Comparison of ENCODE assay signal across 9 cellular contexts in the genomic region with DNA sequence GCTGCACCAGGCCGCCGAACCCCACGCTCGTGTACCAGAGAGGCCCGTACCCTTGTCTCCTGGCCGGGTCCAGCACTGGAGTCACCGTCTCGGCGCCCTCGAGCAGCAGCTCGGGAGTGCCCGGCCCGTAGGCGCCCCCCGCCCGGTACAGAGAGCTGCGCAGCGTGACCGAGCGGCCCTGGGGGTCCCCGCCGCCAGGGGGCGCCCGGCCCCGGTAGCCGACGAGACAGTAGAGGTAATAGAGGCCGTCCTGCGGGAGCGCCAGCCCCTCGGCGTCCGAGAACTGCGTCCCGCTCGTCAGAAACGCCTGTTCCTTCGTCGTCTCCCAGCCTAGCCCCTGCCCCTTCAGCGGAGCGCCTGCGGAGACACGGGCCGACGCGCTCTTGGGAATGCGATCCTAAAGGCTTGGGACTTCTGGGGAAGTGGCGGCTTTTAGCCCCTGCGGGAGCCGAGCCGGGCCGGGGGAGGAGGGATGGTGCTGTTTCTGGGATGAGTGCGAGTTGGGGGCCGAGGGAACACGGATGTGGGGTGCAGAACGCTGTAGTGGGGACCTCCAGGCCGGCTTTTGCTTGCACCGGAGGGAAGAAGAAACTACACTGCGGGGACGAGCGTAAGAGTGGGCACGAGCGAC. TPM values are rescaled to one million over a fixed set of nuclear protein-coding genes. Genes with fewer than 3 reads are reported as not detected.
DNase-seq lines count a peak whose midpoint lies in the region; ATAC-seq and TF ChIP-seq lines count a peak whose summit lies in the region.
"Had no signal": no experiment of that assay in that cellular context is flagged by ENCODE, and none has a peak within 500 bp of the region (broad histone marks: within the 10 kb centered on the region; RNA-seq: fewer than 3 reads in every experiment).

No MANE protein-coding gene starts in this region.

- H3K4me1 Mint-ChIP-seq in CD4-positive, CD25-positive, alpha-beta regulatory T cell: peaks cover 6 to 83% (median 56%) of the 10 kb centered on the region in 4 donors
- peaks cover 74 to 75% of the 10 kb centered on the region in 2 donors for H3K4me1 Mint-ChIP-seq in natural killer cell

- H3K4me1 ChIP-seq in CD4-positive, CD25-positive, alpha-beta regulatory T cell (ENCODE audit: control insufficient read depth, insufficient read depth, low read length, poor library complexity, severe bottlenecking): peaks cover 86% of the 10 kb centered on the region
- peaks cover 15% of the 10 kb centered on the region for H3K4me1 ChIP-seq in HUES64 (ENCODE audit: insufficient read depth, low read length)
- 0 out of 2 replicates have a peak, but pooled peaks cover 5% of the 10 kb centered on the region for H3K4me1 ChIP-seq in PC-9 (replicated peaks; ENCODE audit: insufficient read depth)

- no TSS peak for BruUV-seq in PC-9 (replicated peaks; lab: Mats Ljungman, UMichigan)

- peak overlapping the region; percentile 75 for H3K9ac ChIP-seq in HUES64 (ENCODE audit: low read depth, low read length)

- peak overlapping the region; percentile 99 for H3K4me3 ChIP-seq in CD4-positive, CD25-positive, alpha-beta regulatory T cell (ENCODE audit: low read depth, low read length)
- H3K4me3 ChIP-seq in HUES64 (ENCODE audit: low read length): peak overlapping the region; percentile 92
- H3K4me3 ChIP-seq in PC-9: peak overlapping the region; percentile 71
- H3K4me3 ChIP-seq in fibroblast of mammary gland (ENCODE audit: control insufficient read depth, low read depth, low read length): peak overlapping the region; percentile 83

- TF ChIP-seq CTCF in PC-9 (conservative IDR thresholded peaks at IDR 0.05): peak; percentile 95
- peak; percentile 49 for TF ChIP-seq CTCF in fibroblast of mammary gland (conservative IDR thresholded peaks at IDR 0.05; ENCODE audit: control insufficient read depth, insufficient read depth, low read depth, low read length)
- peak; percentile 99 for TF ChIP-seq CTCF in natural killer cell (IDR thresholded peaks at IDR 0.05)

- intact Hi-C loops in PC-9 (cut with micrococcal nuclease; ENCODE audit: unreplicated experiment): loop anchor here (1.0 kb wide), 1 partner anchor 21 kb away; no protein-coding TSS in a partner anchor
- intact Hi-C loops in natural killer cell (cut with micrococcal nuclease): loop anchor here (1.0 to 5.0 kb wide), 4 partner anchors 16 to 89 kb away; partner anchors contain the start of gene NFKBIL1

- no peaks in the 10 kb centered on the region for H3K9me3 ChIP-seq in CD4-positive, CD25-positive, alpha-beta regulatory T cell (ENCODE audit: control insufficient read depth in 2 of 2, low read length in 2 of 2)
- H3K9me3 ChIP-seq in HUES64 (ENCODE audit: insufficient read depth, low read depth, low read length) (no peaks in the 10 kb centered on the region), PC-9 (ENCODE audit: insufficient read depth, low read depth) (no peaks in the 10 kb centered on the region)

- H3F3A ChIP-seq in PC-9 (ENCODE audit: insufficient read depth, low read depth): peaks cover 5% of the 10 kb centered on the region; the same call in 1 of the 2 replicates

- peak; percentile 82 to 87 (median 85) for DNase-seq in CD4-positive, CD25-positive, alpha-beta regulatory T cell
- DNase-seq in PC-9 (peak in 1 of 2 experiments; percentile 80), activated T-helper 1 cell treated with Interleukin-2 at 50 U/mL for 16 hours (ENCODE audit: low read depth) (peak; percentile 85), fibroblast of mammary gland (ENCODE audit: low read depth) (peak; percentile 66), natural killer cell (peak; percentile 93)
- peak; percentile 68 to 91 (median 84) for DNase-seq in stimulated activated naive CD4-positive, alpha-beta T cell (lab: John Stamatoyannopoulos, UW)

- peak overlapping the region; percentile 97 to 100 (median 99) for H3K4me3 Mint-ChIP-seq in CD4-positive, CD25-positive, alpha-beta regulatory T cell
- peak overlapping the region; percentile 98 for H3K4me3 Mint-ChIP-seq in natural killer cell

- H3K27me3 Mint-ChIP-seq in CD4-positive, CD25-positive, alpha-beta regulatory T cell: peaks cover 5% of the 10 kb centered on the region
- no peaks in the 10 kb centered on the region for H3K27me3 Mint-ChIP-seq in natural killer cell (ENCODE audit: low read depth in 2 of 2)

- no peaks in the 10 kb centered on the region for H3K9me2 ChIP-seq in PC-9 (ENCODE audit: insufficient read depth)

- H2AFZ ChIP-seq in PC-9: peak overlapping the region; percentile 99

- H3K36me3 Mint-ChIP-seq in CD4-positive, CD25-positive, alpha-beta regulatory T cell: peaks cover 41% of the 10 kb centered on the region
- no peaks in the 10 kb centered on the region for H3K36me3 Mint-ChIP-seq in natural killer cell

- H3K36me3 ChIP-seq in CD4-positive, CD25-positive, alpha-beta regulatory T cell (ENCODE audit: control insufficient read depth, insufficient read depth, low read length): peaks cover 10% of the 10 kb centered on the region
- H3K36me3 ChIP-seq in HUES64 (ENCODE audit: insufficient read depth, low read length) (no peaks in the 10 kb centered on the region), PC-9 (ENCODE audit: low read depth) (no peaks in the 10 kb centered on the region)

- peak overlapping the region; percentile 91 for H3K4me2 ChIP-seq in PC-9

- WGBS in HUES64: 2% methylated on average over 63 of the region's 63 CpGs

- no peaks in the 10 kb centered on the region for H3K79me2 ChIP-seq in PC-9 (ENCODE audit: low read depth)

- peaks cover 0 to 2% (median 0%) of the 10 kb centered on the region in 7 donors for H3K9me3 Mint-ChIP-seq in CD4-positive, CD25-positive, alpha-beta regulatory T cell
- H3K9me3 Mint-ChIP-seq in natural killer cell: no peaks in the 10 kb centered on the region

- CTCF ChIA-PET in PC-9 (lab: Charles Lee): interaction anchor here (2.2 kb wide), 1 partner anchor 17 kb away, joined by 11 read pairs; no protein-coding TSS in a partner anchor

- no peaks in the 10 kb centered on the region for H3K27me3 ChIP-seq in CD4-positive, CD25-positive, alpha-beta regulatory T cell (ENCODE audit: control insufficient read depth, insufficient read depth, low read length)
- peaks cover 15% of the 10 kb centered on the region; the same call in 1 of the 2 replicates for H3K27me3 ChIP-seq in HUES64 (ENCODE audit: insufficient read depth, low read length)
- 0 out of 2 replicates have a peak, but pooled peaks cover under 1% of the 10 kb centered on the region for H3K27me3 ChIP-seq in PC-9 (ENCODE audit: insufficient read depth, low read depth)

- H3K27ac ChIP-seq in CD4-positive, CD25-positive, alpha-beta regulatory T cell (ENCODE audit: insufficient read depth, low read length, poor library complexity, severe bottlenecking): peak overlapping the region; percentile 95
- H3K27ac ChIP-seq in HUES64 (ENCODE audit: low read depth, low read length): no peak overlapping the region; the same call in 1 of the 2 replicates
- no peak overlapping the region for H3K27ac ChIP-seq in PC-9
- H3K27ac ChIP-seq: epithelial cell of prostate had no signal

- peak overlapping the region; percentile 97 to 99 (median 98) for H3K27ac Mint-ChIP-seq in CD4-positive, CD25-positive, alpha-beta regulatory T cell
- H3K27ac Mint-ChIP-seq in natural killer cell: peak overlapping the region; percentile 95 to 100

- no peaks in the 10 kb centered on the region for H4K20me1 ChIP-seq in PC-9 (ENCODE audit: insufficient read depth)

- ATAC-seq in CD4-positive, CD25-positive, alpha-beta regulatory T cell (ENCODE audit: low read depth in 2 of 2): peak; percentile 73 to 79
- ATAC-seq in GM19351 (IDR thresholded peaks at IDR 0.05; ENCODE audit: unreplicated experiment) (peak; percentile 68), natural killer cell (peak; percentile 85 to 96 (median 87))

- POLR2A ChIA-PET in PC-9 (lab: Charles Lee; ENCODE audit: unreplicated experiment): interaction anchor here (1.2 kb wide), 1 partner anchor 29 kb away, joined by 4 read pairs; no protein-coding TSS in a partner anchor

RNA-seq across cellular contexts. Expression of gene LTB, which starts 1.3 kb away (rescaled TPM):
- total RNA-seq in CD4-positive, CD25-positive, alpha-beta regulatory T cell: 493 TPM
- 1,000 to 10,000 TPM; 1,104 to 1,480 (median 1,402) TPM for polyA plus RNA-seq in CD4-positive, CD25-positive, alpha-beta regulatory T cell
- polyA plus RNA-seq in HUES64 (2013, experiment 1 of 2): not detected
- polyA plus RNA-seq in HUES64 (2013, experiment 2 of 2): not detected
- total RNA-seq in PC-9 (2021) (0.63 TPM in 1 of 2 replicates, not detected in the other), natural killer cell (10 to 100 TPM; 17.7 to 42.1 (median 32.6) TPM)

RNA-seq across cellular contexts. Expression of gene LST1, which starts 5.2 kb away (rescaled TPM):
- total RNA-seq in CD4-positive, CD25-positive, alpha-beta regulatory T cell: 12.9 TPM
- 10 to 100 TPM in 1 of 4 donors, 1 to 10 TPM in 3; 8.0 to 10.9 (median 8.7) TPM for polyA plus RNA-seq in CD4-positive, CD25-positive, alpha-beta regulatory T cell
- not detected for polyA plus RNA-seq in HUES64 (2013, experiment 1 of 2)
- not detected for polyA plus RNA-seq in HUES64 (2013, experiment 2 of 2)
- total RNA-seq in PC-9 (2021): 1.6 TPM in 2 replicates
- total RNA-seq in natural killer cell: 100 to 1,000 TPM in 1 of 3 donors, 10 to 100 TPM in 2; 25.4 to 120 (median 50.5) TPM

RNA-seq across cellular contexts. Expression of gene TNF, which starts 5.6 kb away (rescaled TPM):
- total RNA-seq in CD4-positive, CD25-positive, alpha-beta regulatory T cell: 21.8 TPM
- 1 to 10 TPM in 3 of 4 donors, under 1 TPM in 1; 0.48 to 3.1 (median 2.2) TPM for polyA plus RNA-seq in CD4-positive, CD25-positive, alpha-beta regulatory T cell
- polyA plus RNA-seq in HUES64 (2013, experiment 1 of 2): not detected
- not detected for polyA plus RNA-seq in HUES64 (2013, experiment 2 of 2)
- not detected in 2 replicates for total RNA-seq in PC-9 (2021)
- total RNA-seq in natural killer cell: 10 to 100 TPM; 24.2 to 60.8 (median 46.9) TPM

RNA-seq across cellular contexts. Expression of gene LTA, which starts 8.8 kb away (rescaled TPM):
- total RNA-seq in CD4-positive, CD25-positive, alpha-beta regulatory T cell: 15.6 TPM
- 10 to 100 TPM; 12.8 to 20.0 (median 13.9) TPM for polyA plus RNA-seq in CD4-positive, CD25-positive, alpha-beta regulatory T cell
- not detected for polyA plus RNA-seq in HUES64 (2013, experiment 1 of 2)
- polyA plus RNA-seq in HUES64 (2013, experiment 2 of 2): not detected
- total RNA-seq in PC-9 (2021) (not detected in 2 replicates), natural killer cell (10 to 100 TPM in 1 of 3 donors, 1 to 10 TPM in 2; 7.6 to 13.1 (median 8.7) TPM)

RNA-seq across cellular contexts. Expression of gene NCR3, which starts 11.9 kb away (rescaled TPM):
- total RNA-seq in CD4-positive, CD25-positive, alpha-beta regulatory T cell: 8.6 TPM
- polyA plus RNA-seq in CD4-positive, CD25-positive, alpha-beta regulatory T cell: 10 to 100 TPM; 30.8 to 86.6 (median 39.2) TPM
- not detected for polyA plus RNA-seq in HUES64 (2013, experiment 1 of 2)
- not detected for polyA plus RNA-seq in HUES64 (2013, experiment 2 of 2)
- total RNA-seq in PC-9 (2021): not detected in 2 replicates
- total RNA-seq in natural killer cell: 100 to 1,000 TPM; 120 to 173 (median 137) TPM

Comparison
In these comparisons a context has a peak if more than half of its experiments do, and no peak if none do; other contexts are left out.
1. CTCF ChIP-seq: peak in every context shown above with its lines; median percentile 99 in natural killer cell; 95 in PC-9; 49 in fibroblast of mammary gland.
2. RNA of gene LTB, which starts 1.3 kb away (total RNA-seq): 493 TPM in CD4-positive, CD25-positive, alpha-beta regulatory T cell (single experiment) and 17.7 to 42.1 TPM in natural killer cell; 0.63 TPM in PC-9; every median in the first group is over 10 times any median in the second.
3. RNA of gene TNF, which starts 5.6 kb away (total RNA-seq): 24.2 to 60.8 TPM in natural killer cell and 21.8 TPM in CD4-positive, CD25-positive, alpha-beta regulatory T cell (single experiment); not detected in PC-9; every median in the first group is over 10 times any median in the second.
4. Peak in every context shown above with its lines, with median percentiles within 50 percentile points of each other: ATAC-seq and H3K4me3 ChIP-seq.